1 cellular context compared by ENCODE assay signal in genomic region chr12:55720894-55721444, GRCh38.
TF ChIP-seq lines count a peak whose summit lies in the region.

No MANE protein-coding gene starts in this region.

TF ChIP-seq in endothelial cell of umbilical vein, 7 proteins besides CTCF, POLR2A, EP300 and RAD21:
- peak; percentile 48 for TF ChIP-seq FOS (IDR thresholded peaks at IDR 0.05; ENCODE audit: borderline replicate concordance, insufficient read depth, low read length)
- no peak for TF ChIP-seq MAX (IDR thresholded peaks at IDR 0.05; ENCODE audit: insufficient read depth, insufficient read length)
- TF ChIP-seq MYC (IDR thresholded peaks at IDR 0.05; ENCODE audit: low read depth, low read length): no peak
- peak; percentile 74 for TF ChIP-seq POLR2AphosphoS5 (IDR thresholded peaks at IDR 0.05; ENCODE audit: insufficient read depth, low read depth, low read length)
- TF ChIP-seq EZH2 (IDR thresholded peaks at IDR 0.05; ENCODE audit: borderline replicate concordance, low read depth, low read length, severe bottlenecking): no peak
- no peak for TF ChIP-seq GATA2 (IDR thresholded peaks at IDR 0.05; ENCODE audit: insufficient read depth, insufficient read length, low read depth, low read length)
- peak; percentile 19 for TF ChIP-seq JUN (IDR thresholded peaks at IDR 0.05; ENCODE audit: borderline replicate concordance, insufficient read depth, insufficient read length, low read depth)
